In genomic region chr14:74599946-74600345, GRCh38 we compare ENCODE assay signal across 19 cellular contexts. TPM values are rescaled to one million over a fixed set of nuclear protein-coding genes. Genes with fewer than 3 reads are reported as not detected.
DNase-seq lines count a peak whose midpoint lies in the region; ATAC-seq, FAIRE-seq and TF ChIP-seq lines count a peak whose summit lies in the region.
"Had no signal": no experiment of that assay in that cellular context is flagged by ENCODE, and none has a peak within 500 bp of the region (broad histone marks: within the 10 kb centered on the region; RNA-seq: fewer than 3 reads in every experiment).

No MANE protein-coding gene starts in this region.

- H3K9me3 ChIP-seq in AG04450 (ENCODE audit: control insufficient read depth, insufficient read depth, low read length), result no peaks in the 10 kb centered on the region
- no peaks in the 10 kb centered on the region for H3K9me3 ChIP-seq in adipocyte (ENCODE audit: control insufficient read depth, low read length)
- no peaks in the 10 kb centered on the region for H3K9me3 ChIP-seq in kidney (ENCODE audit: control insufficient read depth in 1 of 2, low read length in 2 of 2)
- H3K9me3 ChIP-seq in gastrocnemius medialis, result no peaks in the 10 kb centered on the region
- H3K9me3 ChIP-seq: adrenal gland, MG63 had no signal

- H3K36me3 ChIP-seq in adipocyte (ENCODE audit: control insufficient read depth, insufficient read depth, low read length, severe bottlenecking) (peaks cover 19% of the 10 kb centered on the region), kidney (ENCODE audit: control insufficient read depth in 1 of 2, insufficient read depth in 2 of 2, low read length in 2 of 2) (peaks cover 0 to 2% of the 10 kb centered on the region in 2 donors), gastrocnemius medialis (no peaks in the 10 kb centered on the region)
- H3K36me3 ChIP-seq: adrenal gland, MG63 had no signal

- H3K27me3 ChIP-seq in AG04450 (ENCODE audit: control insufficient read depth, insufficient read depth, low read length), result no peaks in the 10 kb centered on the region
- no peaks in the 10 kb centered on the region for H3K27me3 ChIP-seq in adipocyte (replicated peaks; ENCODE audit: control insufficient read depth, insufficient read depth, low read length)
- no peaks in the 10 kb centered on the region for H3K27me3 ChIP-seq in gastrocnemius medialis
- H3K27me3 ChIP-seq: adrenal gland, MG63 had no signal

- FAIRE-seq in kidney (lab: Jason Lieb, UNC), result no peak
- FAIRE-seq: endometrium had no signal

- POLR2A ChIA-PET in AG04450 (lab: Yijun Ruan, JAX), result interaction anchor here (0.7 to 2.2 kb wide), 2 partner anchors 27 to 28 kb away, joined by 3 to 19 read pairs; no protein-coding TSS in a partner anchor

- H3K4me1 ChIP-seq in adipocyte (ENCODE audit: control insufficient read depth, insufficient read depth, low read length) (peaks cover 49% of the 10 kb centered on the region), kidney (ENCODE audit: control insufficient read depth in 1 of 2, insufficient read depth in 1 of 2, low read depth in 1 of 2, low read length in 2 of 2) (peaks cover 0 to 3% of the 10 kb centered on the region in 2 donors), gastrocnemius medialis (peaks cover 7 to 17% of the 10 kb centered on the region in 2 donors)
- H3K4me1 ChIP-seq: adrenal gland had no signal

- CTCF ChIA-PET in AG04450 (lab: Charles Lee), result interaction anchor here (1.1 to 2.4 kb wide), 3 partner anchors 9 to 27 kb away, joined by 4 to 20 read pairs (median 5); no protein-coding TSS in a partner anchor

- TF ChIP-seq POLR2A in gastrocnemius medialis (IDR thresholded peaks at IDR 0.05), result no peak

- peak overlapping the region; percentile 36 for H3K9ac ChIP-seq in adipocyte (ENCODE audit: low read length)
- H3K9ac ChIP-seq in kidney (ENCODE audit: low read length in 2 of 2), result no peak overlapping the region

- intact Hi-C loops in kidney (cut with DNase I), result no loop called here
- intact Hi-C loops in gastrocnemius medialis (cut with DNase I; ENCODE audit: low total_unique reads), result no loop called here

- TF ChIP-seq CTCF in AG04450 (IDR thresholded peaks at IDR 0.05; ENCODE audit: low read depth, low read length) (no peak), kidney (IDR thresholded peaks at IDR 0.05; ENCODE audit: borderline replicate concordance, extremely low read depth, insufficient read depth) (no peak), gastrocnemius medialis (IDR thresholded peaks at IDR 0.05 in 4 of 5, conservative IDR thresholded peaks at IDR 0.05 in 1 of 5) (no peak)

- ATAC-seq in gastrocnemius medialis (no peak), GM18858 (IDR thresholded peaks at IDR 0.05; ENCODE audit: unreplicated experiment) (no peak)
- ATAC-seq: stimulated activated naive CD8-positive, alpha-beta T cell treated with anti-CD3 and anti-CD28 coated beads, Interleukin-15, Interleukin-2, amounts not matched to agents 100 U/mL and 50 U/mL, for 24 hours had no signal

- no peak overlapping the region for H3K4me3 ChIP-seq in AG04450 (ENCODE audit: low read depth, low read length)
- H3K4me3 ChIP-seq in adipocyte (ENCODE audit: low read length), result no peak overlapping the region
- H3K4me3 ChIP-seq in kidney (ENCODE audit: low read length in 2 of 2), result no peak overlapping the region
- no peak overlapping the region for H3K4me3 ChIP-seq in gastrocnemius medialis
- H3K4me3 ChIP-seq: adrenal gland, MG63 had no signal

- H3K27ac ChIP-seq in AG04450 (ENCODE audit: low read depth, low read length) (peak overlapping the region; percentile 52), kidney (ENCODE audit: low read depth in 2 of 2, low read length in 2 of 2) (peak overlapping the region; percentile 23 to 43), gastrocnemius medialis (peak overlapping the region; percentile 17 to 59 (median 29))

- DNase-seq in AG04450 (ENCODE audit: low read depth, low spot score) (no peak), adipocyte (ENCODE audit: low read depth) (no peak), kidney (peak; percentile 71), gastrocnemius medialis (no peak), NCI-H1417 treated with DMSO at 0.1 percent for 48 hours (lab: John Stamatoyannopoulos, UW) (no peak), T-helper 2 cell (no peak), retina (no peak)
- DNase-seq: ACHN; activated CD4-positive, alpha-beta memory T cell treated with anti-CD3 and anti-CD28 coated beads for 36 hours; adrenal gland; CD4-positive, alpha-beta memory T cell; foreskin melanocyte; MG63; NCI-H1930; NCI-H526; occipital lobe; stimulated activated naive CD8-positive, alpha-beta T cell treated with anti-CD3 and anti-CD28 coated beads, Interleukin-15, Interleukin-2, amounts not matched to agents 100 U/mL and 50 U/mL, for 24 hours had no signal

- in situ Hi-C loops in gastrocnemius medialis (cut with MboI; ENCODE audit: low sequenced_read_pairs in 4 of 4), result loop anchor here in 1 of 4 donors (10.0 kb wide), 2 partner anchors 105 to 115 kb away; partner anchors contain the start of genes AREL1, FCF1, ISCA2 and NPC2

RNA-seq across cellular contexts. Expression of gene LTBP2, which starts 12.1 kb away (rescaled TPM):
- polyA plus RNA-seq in AG04450 (2011; rRNA removed) (44.3 and 61.8 TPM in 2 replicates), kidney (ENCODE audit: insufficient read depth, low read depth, low replicate concordance) (2.9 TPM)
- 45.0 and 60.1 TPM in 2 replicates for polyA minus RNA-seq in AG04450 (2011; rRNA and poly(A)+ RNA removed)
- total RNA-seq in kidney (10.4 TPM), gastrocnemius medialis (10 to 100 TPM; 19.8 to 51.9 (median 28.8) TPM)
